In the genomic region with DNA sequence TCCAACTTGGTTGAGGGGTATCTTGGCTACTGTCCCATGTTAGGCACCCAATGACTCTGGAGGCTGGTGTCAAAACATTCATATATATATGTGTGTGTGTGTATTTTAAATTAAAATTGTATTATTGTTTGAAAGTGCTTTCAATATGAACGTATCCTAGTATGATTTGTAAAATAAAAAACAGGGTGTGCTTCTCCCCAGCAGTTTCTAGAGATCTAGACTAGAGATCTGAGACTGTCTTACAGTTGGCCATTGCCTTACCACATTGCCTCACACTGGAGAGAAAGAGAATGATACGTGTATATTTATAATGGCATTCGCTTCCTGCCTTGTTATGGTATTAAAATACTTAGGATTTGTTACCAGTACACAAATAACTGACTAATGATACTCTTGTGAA, we compare ENCODE assay signal across 1 cellular context.
TF ChIP-seq lines count a peak whose summit lies in the region.

No MANE protein-coding gene starts in this region.

TF ChIP-seq in HEK293, 187 proteins besides CTCF, POLR2A, EP300 and RAD21 (continued from another document):
- TF ChIP-seq ZBTB11 (tag by site-specific recombination; conservative IDR thresholded peaks at IDR 0.05; ENCODE audit: low read depth): no peak
- no peak for TF ChIP-seq ZNF747 (tag by site-specific recombination; IDR thresholded peaks at IDR 0.05)
- 0 out of 2 replicates have a peak, but pooled peaks have one; percentile 18 for TF ChIP-seq ZNF366 (tag by site-specific recombination; conservative IDR thresholded peaks at IDR 0.05)
- no peak for TF ChIP-seq GLI2 (tag by site-specific recombination; IDR thresholded peaks at IDR 0.05; ENCODE audit: borderline replicate concordance, low read depth)
- TF ChIP-seq HOXA7 (CRISPR knock-in tag; IDR thresholded peaks at IDR 0.05; ENCODE audit: borderline replicate concordance): no peak
- no peak for TF ChIP-seq TRIM28 (IDR thresholded peaks at IDR 0.05; ENCODE audit: borderline replicate concordance, low read length)
- TF ChIP-seq ZNF629 (tag by site-specific recombination; IDR thresholded peaks at IDR 0.05): 0 out of 2 replicates have a peak, but pooled peaks have one; percentile 25
- TF ChIP-seq ZNF555 (tag by site-specific recombination; conservative IDR thresholded peaks at IDR 0.05): no peak
- TF ChIP-seq ZNF677 (tag by site-specific recombination; IDR thresholded peaks at IDR 0.05): no peak
- TF ChIP-seq ZNF394 (tag by site-specific recombination; IDR thresholded peaks at IDR 0.05; ENCODE audit: borderline replicate concordance): peak; percentile 24; the same call in 1 of the 2 replicates
- TF ChIP-seq ZBTB10 (tag by site-specific recombination; IDR thresholded peaks at IDR 0.05): no peak
- no peak for TF ChIP-seq ZNF280D (tag by site-specific recombination; IDR thresholded peaks at IDR 0.05)
- TF ChIP-seq ZNF521 (tag by site-specific recombination; IDR thresholded peaks at IDR 0.05): no peak
- TF ChIP-seq ZNF596 (tag by site-specific recombination; IDR thresholded peaks at IDR 0.05): no peak
- TF ChIP-seq ZBTB49 (tag by site-specific recombination; IDR thresholded peaks at IDR 0.05; ENCODE audit: low read depth): no peak
